ENCODE assay signal across 38 cellular contexts in genomic region chr1:61376151-61376550, GRCh38.
"Had no signal": no experiment of that assay in that cellular context is flagged by ENCODE, and none has a peak within 500 bp of the region (broad histone marks: within the 10 kb centered on the region; RNA-seq: fewer than 3 reads in every experiment).

No MANE protein-coding gene starts in this region.

- DNase-seq: activated effector memory CD4-positive, alpha-beta T cell treated with anti-CD3 and anti-CD28 coated beads, Interleukin-2, amount 50 U/mL, for 16 hours; activated effector memory CD4-positive, alpha-beta T cell treated with Interleukin-2 at 50 U/mL for 16 hours; activated gamma-delta T cell; activated gamma-delta T cell treated with Interleukin-2 at 50 U/mL for 16 hours; activated naive CD4-positive, alpha-beta T cell; activated naive CD4-positive, alpha-beta T cell treated with anti-CD3 and anti-CD28 coated beads for 36 hours; activated naive CD4-positive, alpha-beta T cell treated with anti-CD3 and anti-CD28 coated beads, Interleukin-2, amount 10 ng/mL, durations not matched to agents 7 days and 5 days; activated naive CD4-positive, alpha-beta T cell treated with anti-CD3 and anti-CD28 coated beads, Interleukin-2, amount 50 U/mL, for 16 hours; activated naive CD4-positive, alpha-beta T cell treated with Interleukin-2 at 50 U/mL for 16 hours; activated naive CD8-positive, alpha-beta T cell treated with anti-CD3 and anti-CD28 coated beads for 36 hours; activated naive CD8-positive, alpha-beta T cell treated with anti-CD3 and anti-CD28 coated beads, Interleukin-2, amount 10 ng/mL, durations not matched to agents 7 days and 5 days; activated naive CD8-positive, alpha-beta T cell treated with anti-CD3 and anti-CD28 coated beads, Interleukin-2, amount 50 U/mL, for 24 hours; activated T-cell treated with anti-CD3 and anti-CD28 coated beads, Interleukin-2, amount 50 U/mL, for 1 hour; activated T-cell treated with anti-CD3 and anti-CD28 coated beads, Interleukin-2, amount 50 U/mL, for 24 hours; activated T-cell treated with anti-CD3 and anti-CD28 coated beads, Interleukin-2, amount 50 U/mL, for 4 hours; activated T-cell treated with anti-CD3 and anti-CD28 coated beads, Interleukin-2, amount 50 U/mL, for 48 hours; activated T-cell treated with anti-CD3 and anti-CD28 coated beads, Interleukin-2, amount 50 U/mL, for 72 hours; adrenal gland; amniotic stem cell; amygdala; anterior cingulate cortex; aorta; body of pancreas; brain microvascular endothelial cell; caudate nucleus; central memory CD4-positive, alpha-beta T cell; cerebellar nuclear complex had no signal

- H3K9me3 Mint-ChIP-seq: activated naive CD4-positive, alpha-beta T cell treated with anti-CD3 and anti-CD28 coated beads for 36 hours; activated naive CD4-positive, alpha-beta T cell treated with anti-CD3 and anti-CD28 coated beads, Interleukin-2, amount 10 ng/mL, durations not matched to agents 7 days and 5 days; activated naive CD4-positive, alpha-beta T cell treated with anti-CD3 and anti-CD28 coated beads, Interleukin-2, amount 50 U/mL, for 24 hours; activated naive CD4-positive, alpha-beta T cell treated with anti-CD3 and anti-CD28 coated beads, Interleukin-2, amount 50 U/mL, for 72 hours; activated naive CD8-positive, alpha-beta T cell treated with anti-CD3 and anti-CD28 coated beads for 36 hours; activated naive CD8-positive, alpha-beta T cell treated with anti-CD3 and anti-CD28 coated beads, Interleukin-2, amount 10 ng/mL, durations not matched to agents 7 days and 5 days; activated naive CD8-positive, alpha-beta T cell treated with anti-CD3 and anti-CD28 coated beads, Interleukin-2, amount 50 U/mL, for 24 hours; activated T-cell treated with anti-CD3 and anti-CD28 coated beads, Interleukin-2, amount 50 U/mL, for 24 hours; activated T-cell treated with anti-CD3 and anti-CD28 coated beads, Interleukin-2, amount 50 U/mL, for 4 hours; activated T-cell treated with anti-CD3 and anti-CD28 coated beads, Interleukin-2, amount 50 U/mL, for 72 hours; activated T-helper 1 cell treated with anti-CD3 and anti-CD28 coated beads, Interleukin-12 subunit alpha, Interleukin-12 subunit beta, Interleukin-2, Interleukin-4 antibody, amounts not matched to agents 30 ng/mL and 10 ng/mL and 1 ng/mL, durations not matched to agents 14 hours and 24 hours and 36 hours; activated T-helper 17 cell treated with anti-CD3 and anti-CD28 coated beads, Interleukin-2, amount 50 U/mL, for 72 hours; activated T-helper 2 cell treated with anti-CD3 and anti-CD28 coated beads, Interferon-gamma antibody, Interleukin-2, Interleukin-4, amounts not matched to agents 10 μg/mL and 5 μg/mL and 100 μg/mL, durations not matched to agents 14 hours and 24 hours and 36 hours; brain; central memory CD8-positive, alpha-beta T cell had no signal

- H3K9me3 ChIP-seq: adrenal gland, ascending aorta, body of pancreas, breast epithelium had no signal

- H3K36me3 ChIP-seq: adrenal gland, ascending aorta, brain microvascular endothelial cell, breast epithelium, cardiac muscle cell had no signal

- H3K27me3 ChIP-seq: adrenal gland, ascending aorta, body of pancreas, brain microvascular endothelial cell, breast epithelium, cardiac muscle cell had no signal

- H3K4me1 Mint-ChIP-seq: activated naive CD4-positive, alpha-beta T cell treated with anti-CD3 and anti-CD28 coated beads, Interleukin-2, amount 10 ng/mL, durations not matched to agents 7 days and 5 days; activated naive CD4-positive, alpha-beta T cell treated with anti-CD3 and anti-CD28 coated beads, Interleukin-2, amount 50 U/mL, for 24 hours; activated naive CD8-positive, alpha-beta T cell treated with anti-CD3 and anti-CD28 coated beads for 36 hours; activated naive CD8-positive, alpha-beta T cell treated with anti-CD3 and anti-CD28 coated beads, Interleukin-2, amount 10 ng/mL, durations not matched to agents 7 days and 5 days; activated naive CD8-positive, alpha-beta T cell treated with anti-CD3 and anti-CD28 coated beads, Interleukin-2, amount 50 U/mL, for 24 hours; activated T-helper 17 cell treated with anti-CD3 and anti-CD28 coated beads, Interleukin-2, amount 50 U/mL, for 72 hours; central memory CD8-positive, alpha-beta T cell had no signal

- H3K4me3 Mint-ChIP-seq: activated naive CD4-positive, alpha-beta T cell treated with anti-CD3 and anti-CD28 coated beads for 36 hours; activated naive CD4-positive, alpha-beta T cell treated with anti-CD3 and anti-CD28 coated beads, Interleukin-2, amount 10 ng/mL, durations not matched to agents 7 days and 5 days; activated naive CD4-positive, alpha-beta T cell treated with anti-CD3 and anti-CD28 coated beads, Interleukin-2, amount 50 U/mL, for 24 hours; activated naive CD8-positive, alpha-beta T cell; activated naive CD8-positive, alpha-beta T cell treated with anti-CD3 and anti-CD28 coated beads for 36 hours; activated naive CD8-positive, alpha-beta T cell treated with anti-CD3 and anti-CD28 coated beads, Interleukin-2, amount 10 ng/mL, durations not matched to agents 7 days and 5 days; activated naive CD8-positive, alpha-beta T cell treated with anti-CD3 and anti-CD28 coated beads, Interleukin-2, amount 50 U/mL, for 24 hours; activated T-cell treated with anti-CD3 and anti-CD28 coated beads, Interleukin-2, amount 50 U/mL, for 24 hours; activated T-cell treated with anti-CD3 and anti-CD28 coated beads, Interleukin-2, amount 50 U/mL, for 4 hours; activated T-cell treated with anti-CD3 and anti-CD28 coated beads, Interleukin-2, amount 50 U/mL, for 72 hours; activated T-helper 1 cell treated with anti-CD3 and anti-CD28 coated beads, Interleukin-12 subunit alpha, Interleukin-12 subunit beta, Interleukin-2, Interleukin-4 antibody, amounts not matched to agents 30 ng/mL and 10 ng/mL and 1 ng/mL, durations not matched to agents 14 hours and 24 hours and 36 hours; activated T-helper 17 cell treated with anti-CD3 and anti-CD28 coated beads, Interleukin-2, amount 50 U/mL, for 72 hours; brain; central memory CD8-positive, alpha-beta T cell had no signal

- H3K4me1 ChIP-seq: body of pancreas, breast epithelium had no signal

- H3K27ac ChIP-seq: adrenal gland, ascending aorta, body of pancreas, brain microvascular endothelial cell, breast epithelium had no signal

- ATAC-seq: activated naive CD4-positive, alpha-beta T cell treated with anti-CD3 and anti-CD28 coated beads, Interleukin-2, amount 50 U/mL, for 72 hours; activated naive CD8-positive, alpha-beta T cell treated with anti-CD3 and anti-CD28 coated beads, Interleukin-2, amount 50 U/mL, for 24 hours; activated T-cell treated with anti-CD3 and anti-CD28 coated beads, Interleukin-2, amount 50 U/mL, for 4 hours; activated T-cell treated with anti-CD3 and anti-CD28 coated beads, Interleukin-2, amount 50 U/mL, for 72 hours; activated T-helper 17 cell treated with anti-CD3 and anti-CD28 coated beads, Interleukin-2, amount 50 U/mL, for 72 hours; body of pancreas had no signal

- H3K27me3 Mint-ChIP-seq: activated naive CD4-positive, alpha-beta T cell treated with anti-CD3 and anti-CD28 coated beads, Interleukin-2, amount 10 ng/mL, durations not matched to agents 7 days and 5 days; activated naive CD4-positive, alpha-beta T cell treated with anti-CD3 and anti-CD28 coated beads, Interleukin-2, amount 50 U/mL, for 24 hours; activated naive CD8-positive, alpha-beta T cell; activated naive CD8-positive, alpha-beta T cell treated with anti-CD3 and anti-CD28 coated beads for 36 hours; activated naive CD8-positive, alpha-beta T cell treated with anti-CD3 and anti-CD28 coated beads, Interleukin-2, amount 10 ng/mL, durations not matched to agents 7 days and 5 days; activated naive CD8-positive, alpha-beta T cell treated with anti-CD3 and anti-CD28 coated beads, Interleukin-2, amount 50 U/mL, for 24 hours; activated T-cell treated with anti-CD3 and anti-CD28 coated beads, Interleukin-2, amount 50 U/mL, for 24 hours; brain; central memory CD8-positive, alpha-beta T cell had no signal

- H3K36me3 Mint-ChIP-seq: activated naive CD4-positive, alpha-beta T cell treated with anti-CD3 and anti-CD28 coated beads, Interleukin-2, amount 10 ng/mL, durations not matched to agents 7 days and 5 days; activated naive CD4-positive, alpha-beta T cell treated with anti-CD3 and anti-CD28 coated beads, Interleukin-2, amount 50 U/mL, for 24 hours; activated naive CD4-positive, alpha-beta T cell treated with anti-CD3 and anti-CD28 coated beads, Interleukin-2, amount 50 U/mL, for 72 hours; activated naive CD8-positive, alpha-beta T cell treated with anti-CD3 and anti-CD28 coated beads for 36 hours; activated naive CD8-positive, alpha-beta T cell treated with anti-CD3 and anti-CD28 coated beads, Interleukin-2, amount 10 ng/mL, durations not matched to agents 7 days and 5 days had no signal

- H3K4me3 ChIP-seq: adrenal gland, ascending aorta, body of pancreas, breast epithelium, cardiac muscle cell had no signal

- H3K27ac Mint-ChIP-seq: activated naive CD4-positive, alpha-beta T cell treated with anti-CD3 and anti-CD28 coated beads for 36 hours; activated naive CD4-positive, alpha-beta T cell treated with anti-CD3 and anti-CD28 coated beads, Interleukin-2, amount 10 ng/mL, durations not matched to agents 7 days and 5 days; activated naive CD4-positive, alpha-beta T cell treated with anti-CD3 and anti-CD28 coated beads, Interleukin-2, amount 50 U/mL, for 24 hours; activated naive CD4-positive, alpha-beta T cell treated with anti-CD3 and anti-CD28 coated beads, Interleukin-2, amount 50 U/mL, for 72 hours; activated naive CD8-positive, alpha-beta T cell; activated naive CD8-positive, alpha-beta T cell treated with anti-CD3 and anti-CD28 coated beads for 36 hours; activated naive CD8-positive, alpha-beta T cell treated with anti-CD3 and anti-CD28 coated beads, Interleukin-2, amount 10 ng/mL, durations not matched to agents 7 days and 5 days; activated naive CD8-positive, alpha-beta T cell treated with anti-CD3 and anti-CD28 coated beads, Interleukin-2, amount 50 U/mL, for 24 hours; activated T-cell treated with anti-CD3 and anti-CD28 coated beads, Interleukin-2, amount 50 U/mL, for 24 hours; activated T-cell treated with anti-CD3 and anti-CD28 coated beads, Interleukin-2, amount 50 U/mL, for 72 hours; activated T-helper 1 cell treated with anti-CD3 and anti-CD28 coated beads, Interleukin-12 subunit alpha, Interleukin-12 subunit beta, Interleukin-2, Interleukin-4 antibody, amounts not matched to agents 30 ng/mL and 10 ng/mL and 1 ng/mL, durations not matched to agents 14 hours and 24 hours and 36 hours; activated T-helper 17 cell treated with anti-CD3 and anti-CD28 coated beads, Interleukin-2, amount 50 U/mL, for 72 hours; activated T-helper 2 cell treated with anti-CD3 and anti-CD28 coated beads, Interferon-gamma antibody, Interleukin-2, Interleukin-4, amounts not matched to agents 10 μg/mL and 5 μg/mL and 100 μg/mL, durations not matched to agents 14 hours and 24 hours and 36 hours had no signal
